ENCODE assay signal across 8 cellular contexts in the genomic region with DNA sequence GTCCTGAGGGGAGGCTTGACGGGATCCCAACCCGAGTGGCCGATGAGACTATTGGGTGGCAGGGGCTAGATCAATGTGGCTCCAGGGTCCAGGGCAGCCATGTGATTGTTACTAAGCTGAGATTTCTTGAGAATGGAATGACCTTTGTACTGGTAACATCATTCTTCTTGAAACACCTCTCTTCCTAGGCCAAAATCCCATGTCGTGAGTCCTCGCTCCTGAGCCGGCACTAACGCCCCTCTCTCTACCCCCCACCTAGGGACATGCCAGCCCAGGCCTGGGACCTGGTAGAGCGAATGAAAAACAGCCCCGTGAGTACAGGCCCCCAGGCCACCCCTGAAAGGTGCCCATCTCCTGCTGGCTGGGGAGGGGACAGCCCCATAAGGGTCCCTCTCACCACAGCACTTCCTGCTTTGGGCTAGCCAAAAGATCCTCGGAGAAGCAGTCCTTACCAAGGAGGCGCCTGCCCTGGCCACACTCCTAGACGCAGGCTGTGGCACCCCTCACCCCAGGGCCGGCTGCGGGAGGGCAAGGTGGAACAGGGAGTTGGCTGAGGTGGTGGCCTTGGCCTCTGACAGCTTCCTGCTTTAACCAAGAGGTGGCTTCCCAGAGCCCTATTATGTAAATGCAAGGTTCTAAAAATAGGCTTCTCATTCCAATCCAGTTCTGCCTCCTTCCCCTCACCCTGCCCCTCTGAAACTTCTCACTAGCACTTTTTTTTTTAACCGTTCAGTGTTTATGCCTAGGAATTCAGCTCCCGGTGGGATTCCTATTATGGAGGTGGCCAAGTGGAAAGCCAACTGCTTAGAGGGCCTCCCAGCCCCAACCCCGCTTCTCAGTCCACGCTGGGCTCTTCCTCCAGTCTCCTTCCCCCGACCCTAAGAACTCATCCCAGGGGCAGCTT.
DNase-seq lines count a peak whose midpoint lies in the region; ATAC-seq, FAIRE-seq and TF ChIP-seq lines count a peak whose summit lies in the region.

No MANE protein-coding gene starts in this region.

- peak; percentile 72 to 76 for ATAC-seq in activated T-cell treated with anti-CD3 and anti-CD28 coated beads, Interleukin-2, amount 50 U/mL, for 72 hours (replicated peaks in 1 of 2)

- 52% methylated on average over 19 of the region's 19 CpGs for WGBS in prostate gland

- peak overlapping the region; percentile 95 for H3K27ac Mint-ChIP-seq in activated T-cell treated with anti-CD3 and anti-CD28 coated beads, Interleukin-2, amount 50 U/mL, for 72 hours

- H3K9ac ChIP-seq in MM.1S (ENCODE audit: low read length), result no peak overlapping the region

- no peak overlapping the region for H3K4me2 ChIP-seq in MM.1S (ENCODE audit: low read depth, low read length)

- H3K4me3 Mint-ChIP-seq in activated T-cell treated with anti-CD3 and anti-CD28 coated beads, Interleukin-2, amount 50 U/mL, for 72 hours, result peak overlapping the region; percentile 76 to 87

- no peaks in the 10 kb centered on the region for H3K27me3 Mint-ChIP-seq in activated T-cell treated with anti-CD3 and anti-CD28 coated beads, Interleukin-2, amount 50 U/mL, for 72 hours (ENCODE audit: low read depth)

- no peak for DNase-seq in GM18507 (ENCODE audit: extremely low spot score, insufficient read length, low read depth)
- DNase-seq in MM.1S, result no peak
- DNase-seq in activated T-cell treated with anti-CD3 and anti-CD28 coated beads, Interleukin-2, amount 50 U/mL, for 72 hours, result peak; percentile 75 to 76
- DNase-seq in head of caudate nucleus, result peak in 32 of 42 donors; percentile 8 to 72 (median 31)
- DNase-seq in prostate gland (ENCODE audit: low spot score), result no peak
- DNase-seq in OCI-M2 (lab: John Stamatoyannopoulos, UW; ENCODE audit: unreplicated experiment), result no peak
- no peak for DNase-seq in NCI-H1105 treated with DMSO at 0.1 percent for 48 hours (lab: John Stamatoyannopoulos, UW)
- DNase-seq in superior temporal gyrus (ENCODE audit: extremely low spot score), result no peak

- H3K4me1 Mint-ChIP-seq in activated T-cell treated with anti-CD3 and anti-CD28 coated beads, Interleukin-2, amount 50 U/mL, for 72 hours (ENCODE audit: low read depth), result peaks cover 81% of the 10 kb centered on the region

- intact Hi-C loops in head of caudate nucleus (cut with DNase I) (loop anchor here (10.0 kb wide), 1 partner anchor 130 kb away; the partner anchor contains the start of gene PPP1CB), prostate gland (cut with DNase I) (loop anchor here (1.0 to 5.0 kb wide), 3 partner anchors 17 to 127 kb away; partner anchors contain the start of gene PPP1CB)

- H3K36me3 Mint-ChIP-seq in activated T-cell treated with anti-CD3 and anti-CD28 coated beads, Interleukin-2, amount 50 U/mL, for 72 hours (ENCODE audit: insufficient read depth in 2 of 2), result no peaks in the 10 kb centered on the region

- H3K27ac ChIP-seq in MM.1S (ENCODE audit: low read length) (no peak overlapping the region), prostate gland (peak overlapping the region; percentile 84 to 90)

- TF ChIP-seq POLR2A in prostate gland (IDR thresholded peaks at IDR 0.05), result peak; percentile 19

- H3K9me2 ChIP-seq in MM.1S (replicated peaks; ENCODE audit: insufficient read depth, low read length), result no peaks in the 10 kb centered on the region

- H3K4me1 ChIP-seq in MM.1S (ENCODE audit: low read length) (peaks cover 21% of the 10 kb centered on the region), prostate gland (replicated peaks) (peaks cover 6% of the 10 kb centered on the region)

- H3K9me3 Mint-ChIP-seq in activated T-cell treated with anti-CD3 and anti-CD28 coated beads, Interleukin-2, amount 50 U/mL, for 72 hours, result no peaks in the 10 kb centered on the region

- H3K79me2 ChIP-seq in MM.1S (ENCODE audit: low read length), result no peaks in the 10 kb centered on the region

- peak; percentile 21 for FAIRE-seq in GM18507 (lab: Jason Lieb, UNC)

- H3K4me3 ChIP-seq in MM.1S (ENCODE audit: low read length), result no peak overlapping the region
- no peak overlapping the region for H3K4me3 ChIP-seq in prostate gland

- H3K36me3 ChIP-seq in MM.1S (replicated peaks; ENCODE audit: insufficient read depth, low read length), result no peaks in the 10 kb centered on the region
- H3K36me3 ChIP-seq in prostate gland, result no peaks in the 10 kb centered on the region

- H2AFZ ChIP-seq in MM.1S (ENCODE audit: low read length), result 0 out of 2 replicates have a peak overlapping the region, but pooled peaks have one; percentile 16

- no peaks in the 10 kb centered on the region for H4K20me1 ChIP-seq in MM.1S (ENCODE audit: insufficient read depth, low read length)

- no peaks in the 10 kb centered on the region for H3F3A ChIP-seq in MM.1S (ENCODE audit: insufficient read depth, low read length)

- H3K27me3 ChIP-seq in MM.1S (replicated peaks; ENCODE audit: insufficient read depth, low read length) (no peaks in the 10 kb centered on the region), prostate gland (replicated peaks; ENCODE audit: insufficient read depth) (no peaks in the 10 kb centered on the region)

- TF ChIP-seq CTCF in MM.1S (IDR thresholded peaks at IDR 0.05; ENCODE audit: low read length) (no peak), prostate gland (IDR thresholded peaks at IDR 0.05) (no peak)

- H3K9me3 ChIP-seq in MM.1S (replicated peaks; ENCODE audit: insufficient read depth, low read length) (no peaks in the 10 kb centered on the region), prostate gland (no peaks in the 10 kb centered on the region)

Comparison
In these comparisons a context has a peak if more than half of its experiments do, and no peak if none do; other contexts are left out.
1. DNase-seq: peak in activated T-cell treated with anti-CD3 and anti-CD28 coated beads, Interleukin-2, amount 50 U/mL, for 72 hours (2 of 2) and head of caudate nucleus (32 of 42); none in GM18507 (single experiment), MM.1S (single experiment), prostate gland (single experiment), OCI-M2 (single experiment), NCI-H1105 treated with DMSO at 0.1 percent for 48 hours (single experiment) and superior temporal gyrus (single experiment).